Comparison of ENCODE assay signal across 23 cellular contexts in the genomic region with DNA sequence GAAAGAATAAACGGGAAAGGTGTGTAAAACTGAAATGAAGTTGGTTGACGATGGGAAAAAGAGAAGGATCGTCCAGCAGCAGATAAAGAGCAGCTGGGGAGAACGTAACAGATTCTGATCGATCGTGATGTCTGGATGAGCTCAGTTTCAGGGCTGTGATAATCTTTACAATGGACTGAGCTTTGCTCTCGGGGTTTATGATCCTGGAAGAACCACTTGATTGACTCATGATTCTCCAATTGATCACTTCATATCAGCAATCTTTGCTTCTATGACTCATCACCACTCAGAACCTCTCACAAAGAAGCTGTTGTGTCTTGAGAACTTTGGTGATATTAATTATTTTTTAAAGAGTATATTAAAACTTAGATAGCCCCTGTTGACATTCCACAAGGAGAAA.
DNase-seq lines count a peak whose midpoint lies in the region; ATAC-seq and TF ChIP-seq lines count a peak whose summit lies in the region.
"Had no signal": no experiment of that assay in that cellular context is flagged by ENCODE, and none has a peak within 500 bp of the region (broad histone marks: within the 10 kb centered on the region; RNA-seq: fewer than 3 reads in every experiment).

No MANE protein-coding gene starts in this region.

- H3K4me3 Mint-ChIP-seq in Calu3 (ENCODE audit: low read depth, unreplicated experiment) (peak overlapping the region; percentile 12), natural killer cell (no peak overlapping the region)
- H3K4me3 Mint-ChIP-seq: activated T-cell treated with anti-CD3 and anti-CD28 coated beads, Interleukin-2, amount 50 U/mL, for 24 hours; CD4-positive, CD25-positive, alpha-beta regulatory T cell; naive thymus-derived CD8-positive, alpha-beta T cell; stimulated activated naive B cell treated with anti-CD40 and anti-IgM and Interleukin-4, amounts not matched to agents 10 μg/mL and 1 μg/mL and 100 μg/mL, for 72 hours had no signal

- no peak overlapping the region for H2BK15ac ChIP-seq in neuronal stem cell (ENCODE audit: low read length)

- no peak overlapping the region for H3K23ac ChIP-seq in neuronal stem cell (ENCODE audit: low read depth, low read length, poor library complexity)

- no TSS peak for BruUV-seq in Calu3 (replicated peaks; lab: Mats Ljungman, UMichigan)

- H3K27me3 ChIP-seq in endocrine pancreas (ENCODE audit: control insufficient read depth, insufficient read depth, low read length) (no peaks in the 10 kb centered on the region), neuronal stem cell (ENCODE audit: control insufficient read depth in 3 of 3, insufficient read depth in 3 of 3, low read depth in 1 of 3, low read length in 3 of 3) (no peaks in the 10 kb centered on the region), left lung (no peaks in the 10 kb centered on the region)
- H3K27me3 ChIP-seq: esophagus muscularis mucosa, gastrocnemius medialis, thyroid gland had no signal

- peak overlapping the region; percentile 72 for H2AFZ ChIP-seq in neuronal stem cell (ENCODE audit: low read length)

- H2BK5ac ChIP-seq in neuronal stem cell (ENCODE audit: low read length), result no peak overlapping the region

- H3K9ac ChIP-seq in endocrine pancreas (ENCODE audit: control insufficient read depth, insufficient read depth, low read length) (no peak overlapping the region), neuronal stem cell (ENCODE audit: low read depth, low read length, poor library complexity) (no peak overlapping the region)

- H3K4me1 Mint-ChIP-seq in Calu3 (ENCODE audit: low read depth, unreplicated experiment) (peaks cover 30% of the 10 kb centered on the region), natural killer cell (no peaks in the 10 kb centered on the region)
- H3K4me1 Mint-ChIP-seq: CD4-positive, CD25-positive, alpha-beta regulatory T cell; naive thymus-derived CD8-positive, alpha-beta T cell had no signal

- intact Hi-C loops in Calu3 (cut with micrococcal nuclease; ENCODE audit: unreplicated experiment), result no loop called here
- intact Hi-C loops in left lung (cut with DNase I), result no loop called here
- intact Hi-C loops in natural killer cell (cut with micrococcal nuclease), result no loop called here

- ATAC-seq in left lung, result no peak
- no peak for ATAC-seq in GM21737 (IDR thresholded peaks at IDR 0.05; ENCODE audit: unreplicated experiment)
- no peak for ATAC-seq in natural killer cell
- ATAC-seq: activated CD4-positive, CD25-positive, alpha-beta regulatory T cell treated with anti-CD3 and anti-CD28 coated beads, Interleukin-2, amount 50 U/mL, for 24 hours; naive thymus-derived CD8-positive, alpha-beta T cell; stimulated activated naive B cell treated with anti-CD40 and anti-IgM and Interleukin-4, amounts not matched to agents 10 μg/mL and 1 μg/mL and 100 μg/mL, for 72 hours had no signal

- no peak overlapping the region for H3K4ac ChIP-seq in neuronal stem cell (ENCODE audit: low read length)

- H3K27me3 Mint-ChIP-seq in Calu3 (ENCODE audit: unreplicated experiment) (peaks cover 19% of the 10 kb centered on the region), natural killer cell (ENCODE audit: low read depth in 2 of 2) (no peaks in the 10 kb centered on the region)
- H3K27me3 Mint-ChIP-seq: activated T-cell treated with anti-CD3 and anti-CD28 coated beads, Interleukin-2, amount 50 U/mL, for 24 hours; CD4-positive, CD25-positive, alpha-beta regulatory T cell; stimulated activated naive B cell treated with anti-CD40 and anti-IgM and Interleukin-4, amounts not matched to agents 10 μg/mL and 1 μg/mL and 100 μg/mL, for 72 hours had no signal

- no peak overlapping the region for H3K4me2 ChIP-seq in neuronal stem cell (ENCODE audit: insufficient read depth, low read length, poor library complexity, severe bottlenecking)

- H3K18ac ChIP-seq in neuronal stem cell (ENCODE audit: low read length), result no peak overlapping the region

- H3K27ac ChIP-seq in neuronal stem cell (replicated peaks; ENCODE audit: low read length) (no peak overlapping the region), left lung (no peak overlapping the region)
- H3K27ac ChIP-seq: esophagus muscularis mucosa, gastrocnemius medialis, prostate gland, thyroid gland had no signal

- H2AK5ac ChIP-seq in neuronal stem cell (ENCODE audit: low read depth, low read length), result no peak overlapping the region

- H3K4me1 ChIP-seq in endocrine pancreas (ENCODE audit: control insufficient read depth, insufficient read depth, low read length) (peaks cover 22% of the 10 kb centered on the region), neuronal stem cell (ENCODE audit: control insufficient read depth in 2 of 2, insufficient read depth in 1 of 2, low read depth in 1 of 2, low read length in 2 of 2) (peaks cover 22 to 26% of the 10 kb centered on the region in 2 donors), left lung (peaks cover 0 to 15% of the 10 kb centered on the region in 2 donors)
- H3K4me1 ChIP-seq: esophagus muscularis mucosa, thyroid gland had no signal

- no peak overlapping the region for H4K91ac ChIP-seq in neuronal stem cell (ENCODE audit: low read depth, low read length, poor library complexity)

- H3K27ac Mint-ChIP-seq in Calu3 (ENCODE audit: unreplicated experiment), result no peak overlapping the region
- H3K27ac Mint-ChIP-seq in natural killer cell, result no peak overlapping the region
- H3K27ac Mint-ChIP-seq: activated T-cell treated with anti-CD3 and anti-CD28 coated beads, Interleukin-2, amount 50 U/mL, for 24 hours; CD4-positive, CD25-positive, alpha-beta regulatory T cell; naive thymus-derived CD8-positive, alpha-beta T cell; stimulated activated naive B cell treated with anti-CD40 and anti-IgM and Interleukin-4, amounts not matched to agents 10 μg/mL and 1 μg/mL and 100 μg/mL, for 72 hours had no signal

- no peak overlapping the region for H2BK12ac ChIP-seq in neuronal stem cell (ENCODE audit: low read length)

- CTCF ChIA-PET in Calu3 (lab: Charles Lee), result interaction anchor here (0.6 to 1.1 kb wide), 3 partner anchors 9 to 629 kb away, joined by 3 to 4 read pairs (median 3); no protein-coding TSS in a partner anchor

- no CpG with 5 or more reads among the region's 7 CpGs for WGBS in neuronal stem cell (ENCODE audit: extremely low coverage in 2 of 2, insufficient read length in 2 of 2, insufficient replicate concordance in 1 of 2), 2 donors

- DNase-seq in Calu3 (no peak), NCI-H146 treated with DMSO at 0.1 percent for 48 hours (lab: John Stamatoyannopoulos, UW; ENCODE audit: unreplicated experiment) (peak; percentile 70), neuronal stem cell (ENCODE audit: low spot score) (no peak), left lung (no peak), NCI-H1930 (lab: John Stamatoyannopoulos, UW) (no peak), natural killer cell (no peak)
- DNase-seq: activated naive CD4-positive, alpha-beta T cell; activated T-cell treated with anti-CD3 and anti-CD28 coated beads, Interleukin-2, amount 50 U/mL, for 24 hours; CD4-positive, CD25-positive, alpha-beta regulatory T cell; central memory CD4-positive, alpha-beta T cell; gastrocnemius medialis; naive thymus-derived CD8-positive, alpha-beta T cell; NCI-H2029; NCI-H446 treated with DMSO at 0.1 percent for 48 hours; stimulated activated CD4-positive, alpha-beta T cell treated with anti-CD3 and anti-CD28 coated beads, Interleukin-2, amount 100 ng/mL, for 24 hours; stimulated activated naive B cell treated with anti-CD40 and anti-IgM and Interleukin-4, amounts not matched to agents 10 μg/mL and 1 μg/mL and 100 μg/mL, for 72 hours; T-helper 9 cell; thyroid gland had no signal

- H3K36me3 ChIP-seq in endocrine pancreas (ENCODE audit: control insufficient read depth, insufficient read depth, low read length) (no peaks in the 10 kb centered on the region), neuronal stem cell (replicated peaks in 1 of 2; ENCODE audit: control insufficient read depth in 2 of 2, insufficient read depth in 2 of 2, low read length in 2 of 2) (no peaks in the 10 kb centered on the region), left lung (no peaks in the 10 kb centered on the region)
- H3K36me3 ChIP-seq: esophagus muscularis mucosa, gastrocnemius medialis, prostate gland, thyroid gland had no signal

- H3K4me3 ChIP-seq in endocrine pancreas (ENCODE audit: control insufficient read depth, insufficient read depth, low read length) (peak overlapping the region; percentile 33), neuronal stem cell (ENCODE audit: low read length in 2 of 2) (no peak overlapping the region), left lung (no peak overlapping the region)
- H3K4me3 ChIP-seq: esophagus muscularis mucosa, prostate gland, thyroid gland had no signal

- no peaks in the 10 kb centered on the region for H3K9me3 Mint-ChIP-seq in Calu3 (ENCODE audit: low read depth, unreplicated experiment)
- peaks cover 5% of the 10 kb centered on the region in 2 donors for H3K9me3 Mint-ChIP-seq in natural killer cell
- H3K9me3 Mint-ChIP-seq: activated T-cell treated with anti-CD3 and anti-CD28 coated beads, Interleukin-2, amount 50 U/mL, for 24 hours; stimulated activated naive B cell treated with anti-CD40 and anti-IgM and Interleukin-4, amounts not matched to agents 10 μg/mL and 1 μg/mL and 100 μg/mL, for 72 hours had no signal

- H3K9me3 ChIP-seq in endocrine pancreas (ENCODE audit: control insufficient read depth, low read length) (no peaks in the 10 kb centered on the region), neuronal stem cell (replicated peaks in 1 of 2; ENCODE audit: control insufficient read depth in 2 of 2, insufficient read depth in 1 of 2, low read depth in 1 of 2, low read length in 2 of 2) (no peaks in the 10 kb centered on the region), left lung (no peaks in the 10 kb centered on the region)
- H3K9me3 ChIP-seq: esophagus muscularis mucosa, gastrocnemius medialis, prostate gland, thyroid gland had no signal

- no peaks in the 10 kb centered on the region for H3K79me1 ChIP-seq in neuronal stem cell (ENCODE audit: low read depth, low read length)

- no peak overlapping the region for H4K8ac ChIP-seq in neuronal stem cell (ENCODE audit: low read depth, low read length)

- TF ChIP-seq CTCF in Calu3 (IDR thresholded peaks at IDR 0.05; ENCODE audit: unreplicated experiment) (no peak), left lung (IDR thresholded peaks at IDR 0.05) (no peak), natural killer cell (IDR thresholded peaks at IDR 0.05) (no peak)

- no peaks in the 10 kb centered on the region for H3K36me3 Mint-ChIP-seq in Calu3 (ENCODE audit: insufficient read depth, unreplicated experiment)
- H3K36me3 Mint-ChIP-seq in natural killer cell, result no peaks in the 10 kb centered on the region
- H3K36me3 Mint-ChIP-seq: CD4-positive, CD25-positive, alpha-beta regulatory T cell; naive thymus-derived CD8-positive, alpha-beta T cell; stimulated activated naive B cell treated with anti-CD40 and anti-IgM and Interleukin-4, amounts not matched to agents 10 μg/mL and 1 μg/mL and 100 μg/mL, for 72 hours had no signal

- no peak overlapping the region for H3K14ac ChIP-seq in neuronal stem cell (ENCODE audit: low read length)

- no peak overlapping the region for H2BK120ac ChIP-seq in neuronal stem cell (ENCODE audit: low read depth, low read length)
